In the genomic region with DNA sequence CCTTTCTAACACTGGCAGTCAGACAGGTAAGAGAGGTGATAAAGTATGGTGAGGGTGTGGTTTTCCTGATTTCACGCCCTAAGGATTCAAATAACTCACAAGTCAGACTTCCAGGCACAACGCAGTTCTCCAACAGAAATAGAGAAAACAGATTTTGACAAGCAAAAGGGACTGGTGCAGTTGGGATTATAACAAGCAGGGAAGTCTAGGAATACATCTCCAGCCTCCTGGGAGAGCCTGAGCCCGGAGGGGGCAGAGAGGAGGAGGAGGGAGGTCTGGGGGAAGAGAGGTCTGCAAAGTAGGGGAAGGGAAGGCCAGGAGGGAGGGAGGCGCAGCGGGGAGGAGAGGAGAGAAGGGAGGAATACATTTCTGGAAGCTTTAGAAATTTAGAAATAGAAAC, we compare ENCODE assay signal across 1 cellular context.
TF ChIP-seq lines count a peak whose summit lies in the region.

No MANE protein-coding gene starts in this region.

TF ChIP-seq in GM23338, 12 proteins besides CTCF, POLR2A, EP300 and RAD21:
- TF ChIP-seq NANOG (IDR thresholded peaks at IDR 0.05; ENCODE audit: borderline replicate concordance), result no peak
- TF ChIP-seq, protein P1, sequence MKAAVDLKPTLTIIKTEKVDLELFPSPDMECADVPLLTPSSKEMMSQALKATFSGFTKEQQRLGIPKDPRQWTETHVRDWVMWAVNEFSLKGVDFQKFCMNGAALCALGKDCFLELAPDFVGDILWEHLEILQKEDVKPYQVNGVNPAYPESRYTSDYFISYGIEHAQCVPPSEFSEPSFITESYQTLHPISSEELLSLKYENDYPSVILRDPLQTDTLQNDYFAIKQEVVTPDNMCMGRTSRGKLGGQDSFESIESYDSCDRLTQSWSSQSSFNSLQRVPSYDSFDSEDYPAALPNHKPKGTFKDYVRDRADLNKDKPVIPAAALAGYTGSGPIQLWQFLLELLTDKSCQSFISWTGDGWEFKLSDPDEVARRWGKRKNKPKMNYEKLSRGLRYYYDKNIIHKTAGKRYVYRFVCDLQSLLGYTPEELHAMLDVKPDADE (IDR thresholded peaks at IDR 0.05), result no peak
TF ChIP-seq in GM23338: peak in this region for 0.
